In the genomic region with DNA sequence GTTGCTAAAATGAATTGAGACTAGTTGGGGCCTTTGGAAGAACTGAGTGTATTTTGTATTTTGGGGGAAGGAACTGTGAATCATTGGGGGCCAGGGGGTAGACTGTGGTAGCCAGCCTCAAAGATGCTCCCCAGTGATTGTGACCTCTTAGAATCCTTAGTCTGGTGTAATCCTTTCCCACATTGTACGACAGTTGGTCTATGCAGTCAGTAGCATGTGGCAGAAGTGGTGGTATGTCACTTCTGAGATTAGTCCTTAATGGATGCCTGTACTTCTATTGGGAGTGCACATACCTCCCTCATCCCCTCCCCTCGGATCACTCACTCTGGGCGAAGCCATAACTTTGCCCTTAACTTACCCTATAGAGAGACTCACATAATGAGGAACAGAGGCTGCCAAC, we compare ENCODE assay signal across 24 cellular contexts.
"Had no signal": no experiment of that assay in that cellular context is flagged by ENCODE, and none has a peak within 500 bp of the region (broad histone marks: within the 10 kb centered on the region; RNA-seq: fewer than 3 reads in every experiment).

No MANE protein-coding gene starts in this region.

- H3K27me3 ChIP-seq: esophagus muscularis mucosa, hepatocyte, left lung, sigmoid colon, upper lobe of left lung had no signal

- DNase-seq: activated B cell treated with CpG ODN at 0.5 μM for 24 hours; activated CD4-positive, alpha-beta T cell treated with anti-CD3 and anti-CD28 coated beads for 4 hours; aorta; caudate nucleus; dermis blood vessel endothelial cell; effector memory CD8-positive, alpha-beta T cell; glutamatergic neuron; immature natural killer cell; left lung; naive thymus-derived CD8-positive, alpha-beta T cell; retina; sigmoid colon; stimulated activated CD4-positive, alpha-beta T cell treated with anti-CD3 and anti-CD28 coated beads, Interleukin-15, amount 100 ng/mL, for 24 hours; stimulated activated naive B cell treated with anti-CD40 and anti-IgM and Interleukin-4, amounts not matched to agents 10 μg/mL and 1 μg/mL and 100 μg/mL, for 72 hours; T-helper 9 cell; upper lobe of left lung had no signal

- H3K4me3 Mint-ChIP-seq: activated B cell treated with CpG ODN at 0.5 μM for 24 hours; activated T-helper 1 cell treated with anti-CD3 and anti-CD28 coated beads, Interleukin-12 subunit alpha, Interleukin-12 subunit beta, Interleukin-2, Interleukin-4 antibody, amounts not matched to agents 30 ng/mL and 10 ng/mL and 1 ng/mL, durations not matched to agents 14 hours and 24 hours and 36 hours; brain; effector memory CD8-positive, alpha-beta T cell; immature natural killer cell; naive thymus-derived CD8-positive, alpha-beta T cell; stimulated activated naive B cell treated with anti-CD40 and anti-IgM and Interleukin-4, amounts not matched to agents 10 μg/mL and 1 μg/mL and 100 μg/mL, for 72 hours had no signal

- FAIRE-seq: endothelial cell of umbilical vein, frontal cortex had no signal

- H3K4me3 ChIP-seq: esophagus muscularis mucosa, hepatocyte, left lung, sigmoid colon, smooth muscle cell, upper lobe of left lung had no signal

- H3K4me1 Mint-ChIP-seq: brain had no signal

- ATAC-seq: effector memory CD8-positive, alpha-beta T cell; left lung; naive thymus-derived CD8-positive, alpha-beta T cell; stimulated activated naive B cell treated with anti-CD40 and anti-IgM and Interleukin-4, amounts not matched to agents 10 μg/mL and 1 μg/mL and 100 μg/mL, for 72 hours had no signal

- H3K27me3 Mint-ChIP-seq: activated B cell treated with CpG ODN at 0.5 μM for 24 hours; brain; effector memory CD8-positive, alpha-beta T cell; naive thymus-derived CD8-positive, alpha-beta T cell; progenitor cell of endocrine pancreas; stimulated activated naive B cell treated with anti-CD40 and anti-IgM and Interleukin-4, amounts not matched to agents 10 μg/mL and 1 μg/mL and 100 μg/mL, for 72 hours had no signal

- H3K27ac Mint-ChIP-seq: activated B cell treated with CpG ODN at 0.5 μM for 24 hours; activated T-helper 1 cell treated with anti-CD3 and anti-CD28 coated beads, Interleukin-12 subunit alpha, Interleukin-12 subunit beta, Interleukin-2, Interleukin-4 antibody, amounts not matched to agents 30 ng/mL and 10 ng/mL and 1 ng/mL, durations not matched to agents 14 hours and 24 hours and 36 hours; brain; effector memory CD8-positive, alpha-beta T cell; progenitor cell of endocrine pancreas; stimulated activated naive B cell treated with anti-CD40 and anti-IgM and Interleukin-4, amounts not matched to agents 10 μg/mL and 1 μg/mL and 100 μg/mL, for 72 hours had no signal
